Comparison of ENCODE assay signal across 22 cellular contexts in genomic region chr6:47196113-47196512, GRCh38.
"Had no signal": no experiment of that assay in that cellular context is flagged by ENCODE, and none has a peak within 500 bp of the region (broad histone marks: within the 10 kb centered on the region; RNA-seq: fewer than 3 reads in every experiment).

No MANE protein-coding gene starts in this region.

- ATAC-seq: natural killer cell treated with Interleukin-12 subunit alpha and Interleukin-12 subunit beta and Interleukin-15 and Interleukin-18, amount 100 ng/mL, for 72 hours; psoas muscle; sciatic nerve had no signal

- H2AFZ ChIP-seq: hepatocyte had no signal

- DNase-seq: caudate nucleus; cortex of kidney; endodermal cell; erythroblast; foreskin melanocyte; head of caudate nucleus; left colon; left ventricle myocardium superior; mesendoderm; psoas muscle; retina; small intestine; stimulated activated CD4-positive, alpha-beta T cell treated with anti-CD3 and anti-CD28 coated beads, Interleukin-12 subunit alpha, Interleukin-12 subunit beta, amount 100 ng/mL, for 4 hours; stimulated activated naive CD4-positive, alpha-beta T cell; stomach; substantia nigra; transverse colon had no signal

- H3K79me2 ChIP-seq: hepatocyte had no signal

- H3K27ac Mint-ChIP-seq: endodermal cell; natural killer cell treated with Interleukin-12 subunit alpha and Interleukin-12 subunit beta and Interleukin-15 and Interleukin-18, amount 100 ng/mL, for 72 hours had no signal

- H3K27me3 Mint-ChIP-seq: natural killer cell treated with Interleukin-12 subunit alpha and Interleukin-12 subunit beta and Interleukin-15 and Interleukin-18, amount 100 ng/mL, for 72 hours had no signal

- H3K36me3 ChIP-seq: stomach, thoracic aorta, transverse colon had no signal

- H3K27me3 ChIP-seq: hepatocyte, stomach, transverse colon had no signal

- H3K9me3 Mint-ChIP-seq: endodermal cell had no signal

- H3K4me3 Mint-ChIP-seq: endodermal cell; natural killer cell treated with Interleukin-12 subunit alpha and Interleukin-12 subunit beta and Interleukin-15 and Interleukin-18, amount 100 ng/mL, for 72 hours had no signal

- H3K4me1 ChIP-seq: psoas muscle had no signal

- H3K4me2 ChIP-seq: hepatocyte had no signal

- H3K9me3 ChIP-seq: psoas muscle, stomach, thoracic aorta, transverse colon had no signal

- H3K36me3 Mint-ChIP-seq: natural killer cell treated with Interleukin-12 subunit alpha and Interleukin-12 subunit beta and Interleukin-15 and Interleukin-18, amount 100 ng/mL, for 72 hours had no signal

- H3K4me3 ChIP-seq: hepatocyte, lung, psoas muscle, stomach, thoracic aorta, transverse colon had no signal

- H3K27ac ChIP-seq: psoas muscle, thoracic aorta had no signal
